1 cellular context compared by ENCODE assay signal in the genomic region with DNA sequence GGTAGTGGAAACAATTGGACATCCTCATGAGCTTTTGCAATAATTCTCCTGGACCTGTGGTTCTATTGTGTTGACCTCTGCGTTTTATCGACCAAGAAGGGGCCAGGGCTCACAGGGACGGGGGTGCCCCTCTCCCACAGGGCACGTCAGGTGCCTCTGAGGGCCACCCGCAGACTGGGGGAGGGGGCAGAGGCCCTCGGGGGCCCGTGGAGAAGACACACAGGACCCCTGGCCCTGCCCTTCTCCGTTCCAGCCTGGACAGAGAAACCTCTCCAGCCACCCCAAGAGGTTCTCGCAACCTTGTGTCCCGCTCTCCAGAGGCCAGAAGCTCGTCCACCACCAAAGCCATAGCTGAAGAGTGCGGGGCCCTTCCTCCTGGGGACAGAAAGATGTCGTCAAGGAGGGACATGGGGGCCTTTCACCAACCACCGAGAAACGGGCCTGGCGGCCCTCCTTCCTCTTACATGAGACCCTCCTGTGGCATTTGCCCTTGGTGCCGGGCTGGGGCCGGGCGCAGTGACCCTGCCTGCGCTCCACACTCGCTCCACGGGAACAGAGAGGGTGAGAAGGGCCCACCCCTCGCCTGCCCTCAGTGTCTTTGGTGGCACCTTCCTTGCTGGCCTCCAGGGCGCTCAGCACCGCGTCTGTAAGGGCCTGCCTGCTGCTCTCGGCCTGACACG.
TF ChIP-seq lines count a peak whose summit lies in the region.

No MANE protein-coding gene starts in this region.

TF ChIP-seq in GM23338, 12 proteins besides CTCF, POLR2A, EP300 and RAD21:
- no peak for TF ChIP-seq EZH2 (IDR thresholded peaks at IDR 0.05; ENCODE audit: low read depth, unreplicated experiment)
- no peak for TF ChIP-seq EZH2phosphoT487 (IDR thresholded peaks at IDR 0.05; ENCODE audit: unreplicated experiment)
- TF ChIP-seq CREB1 (CRISPR knock-in tag; IDR thresholded peaks at IDR 0.05; ENCODE audit: low read depth): no peak
- no peak for TF ChIP-seq ZNF331 (CRISPR knock-in tag; IDR thresholded peaks at IDR 0.05; ENCODE audit: low read depth)
- TF ChIP-seq ZNF462 (CRISPR knock-in tag; IDR thresholded peaks at IDR 0.05): no peak
- no peak for TF ChIP-seq POLR2AphosphoS5 (IDR thresholded peaks at IDR 0.05; ENCODE audit: low read depth)
- TF ChIP-seq NANOG (IDR thresholded peaks at IDR 0.05; ENCODE audit: borderline replicate concordance): no peak
- no peak for TF ChIP-seq REST (IDR thresholded peaks at IDR 0.05; ENCODE audit: unreplicated experiment)
- TF ChIP-seq ZNF114 (CRISPR knock-in tag; IDR thresholded peaks at IDR 0.05): no peak
- TF ChIP-seq JUNB (IDR thresholded peaks at IDR 0.05; ENCODE audit: unreplicated experiment): no peak
- no peak for TF ChIP-seq STAT1 (IDR thresholded peaks at IDR 0.05; ENCODE audit: unreplicated experiment)
- no peak for TF ChIP-seq ETS1 (IDR thresholded peaks at IDR 0.05)
